In the genomic region with DNA sequence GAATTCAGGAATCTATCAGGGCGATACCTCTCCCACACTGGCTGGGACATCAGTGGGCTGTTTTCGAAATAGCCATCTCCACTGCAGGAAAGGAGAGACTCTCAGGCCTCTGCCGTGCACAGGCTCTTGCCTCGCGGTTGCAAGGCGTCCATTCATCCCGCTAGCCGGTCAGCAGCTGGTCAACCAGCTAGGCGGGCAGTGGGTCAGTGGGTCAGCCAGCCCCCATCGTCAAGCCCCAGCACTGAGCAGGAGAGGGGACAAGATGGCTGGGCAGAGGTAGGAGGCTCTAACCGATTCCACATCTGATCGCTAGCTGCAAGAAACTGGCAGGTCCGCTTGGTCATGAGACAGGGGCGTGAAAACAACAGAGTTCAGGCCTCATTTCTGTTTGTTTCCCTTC, we compare ENCODE assay signal across 25 cellular contexts. TPM values are rescaled to one million over a fixed set of nuclear protein-coding genes. Genes with fewer than 3 reads are reported as not detected.
"Had no signal": no experiment of that assay in that cellular context is flagged by ENCODE, and none has a peak within 500 bp of the region (broad histone marks: within the 10 kb centered on the region; RNA-seq: fewer than 3 reads in every experiment).

No MANE protein-coding gene starts in this region.

- ATAC-seq: activated CD8-positive, alpha-beta T cell treated with anti-CD3 and anti-CD28 coated beads, Interleukin-2, amount 10 ng/mL, durations not matched to agents 7 days and 5 days; activated naive CD4-positive, alpha-beta T cell treated with anti-CD3 and anti-CD28 coated beads, Interleukin-2, amount 50 U/mL, for 72 hours; T-helper 17 cell; WTC11 had no signal

- DNase-seq: activated CD4-positive, alpha-beta T cell treated with anti-CD3 and anti-CD28 coated beads for 48 hours; activated CD4-positive, alpha-beta T cell treated with anti-CD3 and anti-CD28 coated beads, Interleukin-2, amount 50 U/mL, for 4 hours; activated CD4-positive, CD25-positive, alpha-beta regulatory T cell treated with anti-CD3 and anti-CD28 coated beads, Interleukin-2, amount 50 U/mL, for 72 hours; activated CD8-positive, alpha-beta memory T cell treated with anti-CD3 and anti-CD28 coated beads, Interleukin-2, amount 50 U/mL, for 48 hours; activated CD8-positive, alpha-beta T cell treated with anti-CD3 and anti-CD28 coated beads, Interleukin-2, amount 10 ng/mL, durations not matched to agents 7 days and 5 days; activated T-cell treated with anti-CD3 and anti-CD28 coated beads, Interleukin-2, amount 50 U/mL, for 1 hour; caudate nucleus; MG63; MV-4-11; NCI-H1092 treated with DMSO at 0.1 percent for 48 hours; NCI-H1417 treated with DMSO at 0.1 percent for 48 hours; NCI-H1694; NCI-H2029; NCI-H2107; NCI-H2171 treated with DMSO at 0.1 percent for 48 hours; NCI-H226; NCI-H526 treated with DMSO at 0.1 percent for 48 hours; NK-92 treated with Interleukin-12 subunit alpha and Interleukin-12 subunit beta, amount 100 ng/mL, for 24 hours; Peyer's patch; SIG-M5; T-helper 17 cell; T-helper 9 cell had no signal

- H3K9me3 Mint-ChIP-seq: activated naive CD4-positive, alpha-beta T cell treated with anti-CD3 and anti-CD28 coated beads, Interleukin-2, amount 50 U/mL, for 72 hours had no signal

- H3K27ac Mint-ChIP-seq: activated CD8-positive, alpha-beta T cell treated with anti-CD3 and anti-CD28 coated beads, Interleukin-2, amount 10 ng/mL, durations not matched to agents 7 days and 5 days; activated naive CD4-positive, alpha-beta T cell treated with anti-CD3 and anti-CD28 coated beads, Interleukin-2, amount 50 U/mL, for 72 hours; T-helper 17 cell; WTC11 had no signal

- H3K9me3 ChIP-seq: MG63, Peyer's patch had no signal

- H3K27ac ChIP-seq: Peyer's patch had no signal

- H3K4me3 ChIP-seq: MG63, Peyer's patch had no signal

- H3K4me3 Mint-ChIP-seq: activated CD8-positive, alpha-beta T cell treated with anti-CD3 and anti-CD28 coated beads, Interleukin-2, amount 10 ng/mL, durations not matched to agents 7 days and 5 days; T-helper 17 cell; WTC11 had no signal

- H3K4me1 ChIP-seq: Peyer's patch had no signal

- H3K27me3 ChIP-seq: MG63, Peyer's patch had no signal

- H3K36me3 ChIP-seq: MG63, Peyer's patch had no signal

- H3K36me3 Mint-ChIP-seq: activated naive CD4-positive, alpha-beta T cell treated with anti-CD3 and anti-CD28 coated beads, Interleukin-2, amount 50 U/mL, for 72 hours; WTC11 had no signal

RNA-seq across cellular contexts. Expression of gene MUC4, which starts 45.1 kb away (rescaled TPM):
- total RNA-seq: NCI-H460, T-helper 17 cell had no signal
